Comparison of ENCODE assay signal across 1 cellular context in the genomic region with DNA sequence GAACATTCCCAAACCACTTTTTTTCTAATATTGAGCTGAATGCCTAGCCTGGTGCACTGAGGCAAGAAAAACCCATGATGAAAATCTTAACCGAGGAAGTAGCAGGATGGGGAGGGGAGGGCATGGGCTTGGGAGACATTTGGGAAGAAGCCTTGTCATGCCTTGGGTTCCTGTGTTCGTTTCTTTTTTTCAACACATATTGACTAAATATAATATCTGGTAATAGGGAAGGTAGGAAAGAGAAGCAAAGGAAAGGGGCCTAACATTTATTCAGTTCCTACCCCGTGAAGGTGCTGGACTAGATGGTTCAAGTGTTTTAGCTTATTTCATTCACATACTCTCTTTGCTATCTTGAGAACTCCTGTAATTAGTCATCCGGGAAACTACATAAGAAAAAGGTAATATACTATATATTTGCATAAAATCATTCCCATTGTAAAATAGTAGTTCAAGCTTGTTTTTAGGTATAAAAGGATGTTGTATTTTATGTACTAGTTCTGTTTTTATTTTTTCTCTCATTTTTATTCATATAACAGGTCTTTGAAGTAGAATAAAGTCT.
TF ChIP-seq lines count a peak whose summit lies in the region.

No MANE protein-coding gene starts in this region.

TF ChIP-seq in WTC11, 78 proteins besides CTCF, POLR2A, EP300 and RAD21 (continued from another document):
- TF ChIP-seq, protein P1, sequence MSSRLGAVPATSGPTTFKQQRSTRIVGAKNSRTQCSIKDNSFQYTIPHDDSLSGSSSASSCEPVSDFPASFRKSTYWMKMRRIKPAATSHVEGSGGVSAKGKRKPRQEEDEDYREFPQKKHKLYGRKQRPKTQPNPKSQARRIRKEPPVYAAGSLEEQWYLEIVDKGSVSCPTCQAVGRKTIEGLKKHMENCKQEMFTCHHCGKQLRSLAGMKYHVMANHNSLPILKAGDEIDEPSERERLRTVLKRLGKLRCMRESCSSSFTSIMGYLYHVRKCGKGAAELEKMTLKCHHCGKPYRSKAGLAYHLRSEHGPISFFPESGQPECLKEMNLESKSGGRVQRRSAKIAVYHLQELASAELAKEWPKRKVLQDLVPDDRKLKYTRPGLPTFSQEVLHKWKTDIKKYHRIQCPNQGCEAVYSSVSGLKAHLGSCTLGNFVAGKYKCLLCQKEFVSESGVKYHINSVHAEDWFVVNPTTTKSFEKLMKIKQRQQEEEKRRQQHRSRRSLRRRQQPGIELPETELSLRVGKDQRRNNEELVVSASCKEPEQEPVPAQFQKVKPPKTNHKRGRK (CRISPR knock-in tag; IDR thresholded peaks at IDR 0.05; ENCODE audit: borderline replicate concordance): no peak
- TF ChIP-seq, protein P2, sequence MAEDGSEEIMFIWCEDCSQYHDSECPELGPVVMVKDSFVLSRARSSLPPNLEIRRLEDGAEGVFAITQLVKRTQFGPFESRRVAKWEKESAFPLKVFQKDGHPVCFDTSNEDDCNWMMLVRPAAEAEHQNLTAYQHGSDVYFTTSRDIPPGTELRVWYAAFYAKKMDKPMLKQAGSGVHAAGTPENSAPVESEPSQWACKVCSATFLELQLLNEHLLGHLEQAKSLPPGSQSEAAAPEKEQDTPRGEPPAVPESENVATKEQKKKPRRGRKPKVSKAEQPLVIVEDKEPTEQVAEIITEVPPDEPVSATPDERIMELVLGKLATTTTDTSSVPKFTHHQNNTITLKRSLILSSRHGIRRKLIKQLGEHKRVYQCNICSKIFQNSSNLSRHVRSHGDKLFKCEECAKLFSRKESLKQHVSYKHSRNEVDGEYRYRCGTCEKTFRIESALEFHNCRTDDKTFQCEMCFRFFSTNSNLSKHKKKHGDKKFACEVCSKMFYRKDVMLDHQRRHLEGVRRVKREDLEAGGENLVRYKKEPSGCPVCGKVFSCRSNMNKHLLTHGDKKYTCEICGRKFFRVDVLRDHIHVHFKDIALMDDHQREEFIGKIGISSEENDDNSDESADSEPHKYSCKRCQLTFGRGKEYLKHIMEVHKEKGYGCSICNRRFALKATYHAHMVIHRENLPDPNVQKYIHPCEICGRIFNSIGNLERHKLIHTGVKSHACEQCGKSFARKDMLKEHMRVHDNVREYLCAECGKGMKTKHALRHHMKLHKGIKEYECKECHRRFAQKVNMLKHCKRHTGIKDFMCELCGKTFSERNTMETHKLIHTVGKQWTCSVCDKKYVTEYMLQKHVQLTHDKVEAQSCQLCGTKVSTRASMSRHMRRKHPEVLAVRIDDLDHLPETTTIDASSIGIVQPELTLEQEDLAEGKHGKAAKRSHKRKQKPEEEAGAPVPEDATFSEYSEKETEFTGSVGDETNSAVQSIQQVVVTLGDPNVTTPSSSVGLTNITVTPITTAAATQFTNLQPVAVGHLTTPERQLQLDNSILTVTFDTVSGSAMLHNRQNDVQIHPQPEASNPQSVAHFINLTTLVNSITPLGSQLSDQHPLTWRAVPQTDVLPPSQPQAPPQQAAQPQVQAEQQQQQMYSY (CRISPR knock-in tag; IDR thresholded peaks at IDR 0.05): no peak
- TF ChIP-seq ETV6 (CRISPR knock-in tag; IDR thresholded peaks at IDR 0.05) (no peak), ZNF263 (CRISPR knock-in tag; IDR thresholded peaks at IDR 0.05; ENCODE audit: low read depth) (no peak), SP1 (CRISPR knock-in tag; conservative IDR thresholded peaks at IDR 0.05) (no peak), SMAD3 (CRISPR knock-in tag; IDR thresholded peaks at IDR 0.05; ENCODE audit: borderline replicate concordance) (no peak), ZNF138 (CRISPR knock-in tag; conservative IDR thresholded peaks at IDR 0.05) (no peak)
- TF ChIP-seq, protein P3, sequence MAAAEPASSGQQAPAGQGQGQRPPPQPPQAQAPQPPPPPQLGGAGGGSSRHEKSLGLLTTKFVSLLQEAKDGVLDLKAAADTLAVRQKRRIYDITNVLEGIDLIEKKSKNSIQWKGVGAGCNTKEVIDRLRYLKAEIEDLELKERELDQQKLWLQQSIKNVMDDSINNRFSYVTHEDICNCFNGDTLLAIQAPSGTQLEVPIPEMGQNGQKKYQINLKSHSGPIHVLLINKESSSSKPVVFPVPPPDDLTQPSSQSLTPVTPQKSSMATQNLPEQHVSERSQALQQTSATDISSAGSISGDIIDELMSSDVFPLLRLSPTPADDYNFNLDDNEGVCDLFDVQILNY (CRISPR knock-in tag; IDR thresholded peaks at IDR 0.05): no peak
- TF ChIP-seq, protein P4, sequence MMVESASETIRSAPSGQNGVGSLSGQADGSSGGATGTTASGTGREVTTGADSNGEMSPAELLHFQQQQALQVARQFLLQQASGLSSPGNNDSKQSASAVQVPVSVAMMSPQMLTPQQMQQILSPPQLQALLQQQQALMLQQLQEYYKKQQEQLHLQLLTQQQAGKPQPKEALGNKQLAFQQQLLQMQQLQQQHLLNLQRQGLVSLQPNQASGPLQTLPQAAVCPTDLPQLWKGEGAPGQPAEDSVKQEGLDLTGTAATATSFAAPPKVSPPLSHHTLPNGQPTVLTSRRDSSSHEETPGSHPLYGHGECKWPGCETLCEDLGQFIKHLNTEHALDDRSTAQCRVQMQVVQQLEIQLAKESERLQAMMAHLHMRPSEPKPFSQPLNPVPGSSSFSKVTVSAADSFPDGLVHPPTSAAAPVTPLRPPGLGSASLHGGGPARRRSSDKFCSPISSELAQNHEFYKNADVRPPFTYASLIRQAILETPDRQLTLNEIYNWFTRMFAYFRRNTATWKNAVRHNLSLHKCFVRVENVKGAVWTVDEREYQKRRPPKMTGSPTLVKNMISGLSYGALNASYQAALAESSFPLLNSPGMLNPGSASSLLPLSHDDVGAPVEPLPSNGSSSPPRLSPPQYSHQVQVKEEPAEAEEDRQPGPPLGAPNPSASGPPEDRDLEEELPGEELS (CRISPR knock-in tag; IDR thresholded peaks at IDR 0.05): no peak
